13 cellular contexts compared by ENCODE assay signal in the genomic region with DNA sequence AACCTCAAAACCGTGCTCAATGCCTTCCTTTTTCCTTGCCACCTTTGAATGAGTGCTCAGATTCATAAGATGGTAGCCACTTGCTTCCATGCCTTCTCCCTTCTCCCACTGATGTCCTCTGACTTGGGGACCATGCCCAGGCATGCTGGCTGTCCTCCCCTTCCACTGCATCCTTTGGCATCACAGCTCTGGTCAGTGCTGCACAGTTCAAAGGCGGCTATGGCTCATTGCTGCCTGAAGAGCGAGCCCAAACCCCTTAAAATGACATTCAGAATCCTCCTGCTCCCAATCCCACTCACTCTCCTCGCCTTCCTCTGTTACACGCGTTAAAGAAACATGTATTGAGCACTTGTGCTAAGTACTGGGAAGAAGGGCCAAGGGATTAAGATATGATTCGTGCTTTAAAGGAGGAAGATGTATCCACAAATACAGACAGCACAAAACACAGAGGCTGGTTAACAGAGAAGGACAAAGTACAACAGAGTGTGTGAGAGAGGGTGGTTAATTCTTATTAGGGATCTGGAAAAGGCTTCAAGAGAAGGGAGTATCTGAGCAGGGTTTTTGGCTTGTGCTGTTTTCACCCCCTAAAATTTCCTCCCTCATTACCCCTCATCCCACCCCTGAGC.
A peak's percentile ranks its signal among the peaks of the same experiment; 100 is the strongest.
DNase-seq lines count a peak whose midpoint lies in the region; ATAC-seq, FAIRE-seq and TF ChIP-seq lines count a peak whose summit lies in the region.
"Had no signal": no experiment of that assay in that cellular context is flagged by ENCODE, and none has a peak within 500 bp of the region (broad histone marks: within the 10 kb centered on the region; RNA-seq: fewer than 3 reads in every experiment).

No MANE protein-coding gene starts in this region.

- H3K4me2 ChIP-seq in Karpas-422 (ENCODE audit: low read depth, low read length, poor library complexity, severe bottlenecking) (peak overlapping the region; percentile 29), mesenchymal stem cell (ENCODE audit: low read length, poor library complexity, severe bottlenecking) (no peak overlapping the region)
- H3K4me2 ChIP-seq: BLaER1 had no signal

- peak overlapping the region in 1 of 2 experiments; percentile 31 for H3K14ac ChIP-seq in mesenchymal stem cell (ENCODE audit: low read length in 2 of 2)

- WGBS in mesenchymal stem cell = 83% methylated on average over 6 of the region's 7 CpGs

- peak overlapping the region; percentile 48 for H4K8ac ChIP-seq in mesenchymal stem cell (ENCODE audit: low read length)

- no peak overlapping the region for H2BK120ac ChIP-seq in mesenchymal stem cell (ENCODE audit: low read depth, low read length)

- ATAC-seq in RWPE2 (ENCODE audit: low read depth) (0 out of 3 replicates have a peak, but pooled peaks have one; percentile 21), GM18519 (IDR thresholded peaks at IDR 0.05; ENCODE audit: low FRiP score, unreplicated experiment) (no peak)
- ATAC-seq: left lung had no signal

- H3K9ac ChIP-seq in Karpas-422 (ENCODE audit: low read length) = peak overlapping the region; percentile 26
- no peak overlapping the region for H3K9ac ChIP-seq in mesenchymal stem cell (ENCODE audit: low read length)
- H3K9ac ChIP-seq: BLaER1 had no signal

- no peak overlapping the region for H3K18ac ChIP-seq in mesenchymal stem cell (ENCODE audit: low read depth in 1 of 2, low read length in 2 of 2)

- H3K9me2 ChIP-seq in Karpas-422 (replicated peaks; ENCODE audit: insufficient read depth, low read length) = no peaks in the 10 kb centered on the region

- no peaks in the 10 kb centered on the region for H3K79me1 ChIP-seq in mesenchymal stem cell (replicated peaks; ENCODE audit: low read length, poor library complexity, severe bottlenecking)

- no peak overlapping the region for H3K4me3 ChIP-seq in Karpas-422 (ENCODE audit: low read length)
- no peak overlapping the region for H3K4me3 ChIP-seq in RWPE2 (ENCODE audit: severe bottlenecking)
- no peak overlapping the region for H3K4me3 ChIP-seq in mesenchymal stem cell (ENCODE audit: insufficient read depth in 1 of 2, low read depth in 1 of 2, low read length in 2 of 2)
- H3K4me3 ChIP-seq: BLaER1, left lung, pancreas, thoracic aorta had no signal

- no peak overlapping the region for H2BK12ac ChIP-seq in mesenchymal stem cell (ENCODE audit: low read length in 2 of 2)

- H2AFZ ChIP-seq in Karpas-422 (ENCODE audit: low read length) (no peak overlapping the region), mesenchymal stem cell (ENCODE audit: low read depth, low read length) (no peak overlapping the region)

- H3K4ac ChIP-seq in mesenchymal stem cell (ENCODE audit: low read depth in 1 of 2, low read length in 2 of 2) = no peak overlapping the region

- no peak for TF ChIP-seq CTCF in RWPE2 (IDR thresholded peaks at IDR 0.05; ENCODE audit: poor library complexity, severe bottlenecking)

- DNase-seq in GM12892 (ENCODE audit: insufficient read length) = no peak
- DNase-seq in Karpas-422 = no peak
- no peak for DNase-seq in RWPE2 (ENCODE audit: low spot score)
- no peak for DNase-seq in mesenchymal stem cell
- no peak for DNase-seq in NCI-H510A treated with DMSO at 0.1 percent for 48 hours (lab: John Stamatoyannopoulos, UW)
- no peak for DNase-seq in AG08396 (ENCODE audit: low spot score)
- DNase-seq: activated effector memory CD4-positive, alpha-beta T cell treated with anti-CD3 and anti-CD28 coated beads, Interleukin-2, amount 50 U/mL, for 16 hours; DND-41; left lung; pancreas had no signal

- H3K36me3 ChIP-seq in Karpas-422 (ENCODE audit: insufficient read depth, low read length) (no peaks in the 10 kb centered on the region), RWPE2 (ENCODE audit: low read depth) (no peaks in the 10 kb centered on the region), mesenchymal stem cell (ENCODE audit: control insufficient read depth in 1 of 2, insufficient read depth in 2 of 2, low read depth in 1 of 2, low read length in 2 of 2) (no peaks in the 10 kb centered on the region)
- H3K36me3 ChIP-seq: BLaER1, left lung, pancreas, thoracic aorta had no signal

- TF ChIP-seq POLR2A in GM12892 (IDR thresholded peaks at IDR 0.05; ENCODE audit: low read depth, low read length) = no peak

- H3K79me2 ChIP-seq in Karpas-422 (ENCODE audit: low read length) = no peaks in the 10 kb centered on the region

- no peaks in the 10 kb centered on the region for H3K9me3 ChIP-seq in Karpas-422 (ENCODE audit: low read length)
- no peaks in the 10 kb centered on the region for H3K9me3 ChIP-seq in RWPE2 (ENCODE audit: severe bottlenecking)
- H3K9me3 ChIP-seq in mesenchymal stem cell (ENCODE audit: control insufficient read depth, low read length) = no peaks in the 10 kb centered on the region
- H3K9me3 ChIP-seq: BLaER1, left lung, pancreas, thoracic aorta had no signal

- FAIRE-seq in GM12892 (lab: Jason Lieb, UNC) = peak; percentile 70
- FAIRE-seq: pancreas had no signal

- no peak overlapping the region for H3K23ac ChIP-seq in mesenchymal stem cell (ENCODE audit: low read length in 2 of 2)

- H2BK5ac ChIP-seq in mesenchymal stem cell (ENCODE audit: low read depth, low read length, poor library complexity, severe bottlenecking) = no peak overlapping the region

- H3K27ac ChIP-seq in Karpas-422 (ENCODE audit: low read length) = peak overlapping the region; percentile 69
- H3K27ac ChIP-seq in RWPE2 (ENCODE audit: poor library complexity, severe bottlenecking) = no peak overlapping the region
- H3K27ac ChIP-seq in mesenchymal stem cell (ENCODE audit: low read length, poor library complexity, severe bottlenecking) = no peak overlapping the region
- H3K27ac ChIP-seq: BLaER1, left lung, pancreas, thoracic aorta had no signal

- H2BK15ac ChIP-seq in mesenchymal stem cell (ENCODE audit: low read depth, poor library complexity, severe bottlenecking) = no peak overlapping the region

- peaks cover 78% of the 10 kb centered on the region for H3K4me1 ChIP-seq in Karpas-422 (ENCODE audit: low read length)
- H3K4me1 ChIP-seq in RWPE2 (ENCODE audit: insufficient read depth, poor library complexity, severe bottlenecking) = peaks cover 4% of the 10 kb centered on the region
- peaks cover 2% of the 10 kb centered on the region for H3K4me1 ChIP-seq in mesenchymal stem cell (ENCODE audit: control insufficient read depth, insufficient read depth, low read depth, low read length)
- H3K4me1 ChIP-seq: left lung, pancreas had no signal

- H4K91ac ChIP-seq in mesenchymal stem cell (ENCODE audit: low read length) = no peak overlapping the region

- H4K20me1 ChIP-seq in Karpas-422 (ENCODE audit: insufficient read depth, low read depth, low read length) = no peaks in the 10 kb centered on the region
- H4K20me1 ChIP-seq: BLaER1 had no signal

- H3K27me3 ChIP-seq in Karpas-422 (ENCODE audit: low read length) (no peaks in the 10 kb centered on the region), RWPE2 (ENCODE audit: insufficient read depth, poor library complexity, severe bottlenecking) (no peaks in the 10 kb centered on the region), mesenchymal stem cell (ENCODE audit: control insufficient read depth in 1 of 2, insufficient read depth in 1 of 2, low read length in 2 of 2) (peaks cover 3 to 15% of the 10 kb centered on the region in 2 experiments)
- H3K27me3 ChIP-seq: BLaER1, pancreas had no signal

- H2AK5ac ChIP-seq in mesenchymal stem cell (ENCODE audit: low read length, severe bottlenecking) = no peak overlapping the region
